In genomic region chr11:38159038-38159437, GRCh38 we compare ENCODE assay signal across 8 cellular contexts.
"Had no signal": no experiment of that assay in that cellular context is flagged by ENCODE, and none has a peak within 500 bp of the region (broad histone marks: within the 10 kb centered on the region; RNA-seq: fewer than 3 reads in every experiment).

No MANE protein-coding gene starts in this region.

- ATAC-seq: GM12878 had no signal

- H3K4me3 ChIP-seq: GM12878 had no signal

- DNase-seq: GDM1, GF-D8 had no signal

- FAIRE-seq: G401.6, GM12878, GM12891, GM12892, GM18507, GM19239 had no signal
